Comparison of ENCODE assay signal across 2 cellular contexts in genomic region chr7:27160546-27161213, GRCh38.
TF ChIP-seq lines count a peak whose summit lies in the region.

No MANE protein-coding gene starts in this region.

TF ChIP-seq in HEK293, 187 proteins besides CTCF, POLR2A, EP300 and RAD21 (continues in another document):
- TF ChIP-seq ZNF791 (tag by site-specific recombination; IDR thresholded peaks at IDR 0.05) (no peak), WT1 (tag by site-specific recombination; IDR thresholded peaks at IDR 0.05) (no peak), ZNF112 (tag by site-specific recombination; IDR thresholded peaks at IDR 0.05) (no peak), ZNF280D (tag by site-specific recombination; IDR thresholded peaks at IDR 0.05) (no peak), ZSCAN30 (tag by site-specific recombination; IDR thresholded peaks at IDR 0.05) (peak; percentile 54; the same call in 1 of the 2 replicates), ZNF398 (tag by site-specific recombination; IDR thresholded peaks at IDR 0.05) (no peak), ZNF350 (tag by site-specific recombination; IDR thresholded peaks at IDR 0.05) (no peak), ZNF18 (tag by site-specific recombination; IDR thresholded peaks at IDR 0.05) (peak; percentile 31; the same call in 1 of the 2 replicates), ZNF157 (tag by site-specific recombination; IDR thresholded peaks at IDR 0.05) (no peak), SCRT2 (tag by site-specific recombination; IDR thresholded peaks at IDR 0.05) (no peak), ZNF184 (tag by site-specific recombination; IDR thresholded peaks at IDR 0.05) (no peak), PRDM1 (tag by site-specific recombination; IDR thresholded peaks at IDR 0.05) (no peak), ZNF654 (tag by site-specific recombination; IDR thresholded peaks at IDR 0.05; ENCODE audit: low read depth) (peak; percentile 94), ZNF521 (tag by site-specific recombination; IDR thresholded peaks at IDR 0.05) (no peak), PRDM10 (tag by site-specific recombination; IDR thresholded peaks at IDR 0.05) (no peak), ZBTB26 (tag by site-specific recombination; optimal IDR thresholded peaks at IDR 0.05) (peak; percentile 77)

TF ChIP-seq in GM12878, 131 proteins besides CTCF, POLR2A, EP300 and RAD21 (continues in another document):
- no peak for TF ChIP-seq USF2 (IDR thresholded peaks at IDR 0.05; ENCODE audit: borderline replicate concordance, low read depth, low read length)
- TF ChIP-seq IKZF1 (conservative IDR thresholded peaks at IDR 0.05) = peak; percentile 61
- no peak for TF ChIP-seq RUNX3 (IDR thresholded peaks at IDR 0.05; ENCODE audit: low read length)
- no peak for TF ChIP-seq E4F1 (IDR thresholded peaks at IDR 0.05; ENCODE audit: borderline replicate concordance, partially characterized antibody)
- TF ChIP-seq SMAD5 (IDR thresholded peaks at IDR 0.05; ENCODE audit: low read depth) = no peak
- TF ChIP-seq LARP7 (IDR thresholded peaks at IDR 0.05) = peak; percentile 23; the same call in 1 of the 2 replicates
- peak; percentile 99 for TF ChIP-seq YY1 (IDR thresholded peaks at IDR 0.05; ENCODE audit: low read depth, low read length)
- no peak for TF ChIP-seq TAF1 (IDR thresholded peaks at IDR 0.05; ENCODE audit: borderline replicate concordance, low read depth, low read length)
- peak; percentile 62 for TF ChIP-seq NR2F1 (conservative IDR thresholded peaks at IDR 0.05)
- no peak for TF ChIP-seq MYC (IDR thresholded peaks at IDR 0.05; ENCODE audit: insufficient read depth, insufficient read length, insufficient replicate concordance, low read length, severe bottlenecking)
- peak; percentile 89; the same call in 1 of the 2 replicates for TF ChIP-seq RB1 (IDR thresholded peaks at IDR 0.05; ENCODE audit: borderline replicate concordance)
- TF ChIP-seq NBN (IDR thresholded peaks at IDR 0.05) = 0 out of 2 replicates have a peak, but pooled peaks have one; percentile 21
- no peak for TF ChIP-seq ZBTB11 (CRISPR knock-in tag; IDR thresholded peaks at IDR 0.05)
- no peak for TF ChIP-seq ZBED1 (IDR thresholded peaks at IDR 0.05; ENCODE audit: borderline replicate concordance)
- peak; percentile 61 for TF ChIP-seq PKNOX1 (IDR thresholded peaks at IDR 0.05)
- TF ChIP-seq GATAD2B (conservative IDR thresholded peaks at IDR 0.05; ENCODE audit: low read depth) = no peak
- no peak for TF ChIP-seq BCLAF1 (IDR thresholded peaks at IDR 0.05)
- no peak for TF ChIP-seq MTA2 (IDR thresholded peaks at IDR 0.05; ENCODE audit: low read depth)
- no peak for TF ChIP-seq FOXM1 (IDR thresholded peaks at IDR 0.05; ENCODE audit: low read depth, low read length)
- no peak for TF ChIP-seq ZBTB40 (IDR thresholded peaks at IDR 0.05; ENCODE audit: borderline replicate concordance)
- no peak for TF ChIP-seq CEBPB (IDR thresholded peaks at IDR 0.05; ENCODE audit: borderline replicate concordance in 1 of 2, low read depth in 2 of 2, low read length in 2 of 2)
- 0 out of 2 replicates have a peak, but pooled peaks have one; percentile 10 for TF ChIP-seq HCFC1 (IDR thresholded peaks at IDR 0.05; ENCODE audit: low read length)
- no peak for TF ChIP-seq WRNIP1 (IDR thresholded peaks at IDR 0.05; ENCODE audit: borderline replicate concordance, low read depth, low read length)
- no peak for TF ChIP-seq MEF2B (IDR thresholded peaks at IDR 0.05; ENCODE audit: partially characterized antibody, poor library complexity, severe bottlenecking)
- no peak for TF ChIP-seq PRDM15 (CRISPR knock-in tag; IDR thresholded peaks at IDR 0.05)
- no peak for TF ChIP-seq EED (IDR thresholded peaks at IDR 0.05; ENCODE audit: low read depth)
- no peak for TF ChIP-seq ZBTB33 (IDR thresholded peaks at IDR 0.05)
- no peak for TF ChIP-seq RELA (IDR thresholded peaks at IDR 0.05; ENCODE audit: borderline replicate concordance, partially characterized antibody)
- TF ChIP-seq IKZF2 (IDR thresholded peaks at IDR 0.05) = no peak
- no peak for TF ChIP-seq JUND (IDR thresholded peaks at IDR 0.05; ENCODE audit: low read depth, low read length)
- no peak for TF ChIP-seq CBX5 (IDR thresholded peaks at IDR 0.05; ENCODE audit: low read depth)
